15 cellular contexts compared by ENCODE assay signal in genomic region chr4:151175754-151176153, GRCh38.
DNase-seq lines count a peak whose midpoint lies in the region; ATAC-seq and TF ChIP-seq lines count a peak whose summit lies in the region.
"Had no signal": no experiment of that assay in that cellular context is flagged by ENCODE, and none has a peak within 500 bp of the region (broad histone marks: within the 10 kb centered on the region; RNA-seq: fewer than 3 reads in every experiment).

No MANE protein-coding gene starts in this region.

- H3K9me3 ChIP-seq in left ventricle myocardium inferior (replicated peaks): no peaks in the 10 kb centered on the region
- H3K9me3 ChIP-seq in right cardiac atrium (ENCODE audit: control insufficient read depth, low read length): no peaks in the 10 kb centered on the region
- H3K9me3 ChIP-seq in parathyroid adenoma (ENCODE audit: control insufficient read depth, low read length): no peaks in the 10 kb centered on the region
- no peaks in the 10 kb centered on the region for H3K9me3 ChIP-seq in upper lobe of right lung
- H3K9me3 ChIP-seq: Caco-2 had no signal

- H3K4me1 ChIP-seq in left ventricle myocardium inferior: peaks cover 47% of the 10 kb centered on the region
- H3K4me1 ChIP-seq in right cardiac atrium (ENCODE audit: control insufficient read depth, insufficient read depth, low read length): peaks cover 11% of the 10 kb centered on the region
- peaks cover 5% of the 10 kb centered on the region for H3K4me1 ChIP-seq in parathyroid adenoma
- H3K4me1 ChIP-seq in upper lobe of right lung: peaks cover 6% of the 10 kb centered on the region
- H3K4me1 ChIP-seq: Caco-2 had no signal

- no peaks in the 10 kb centered on the region for H3K79me2 ChIP-seq in parathyroid adenoma

- H2AFZ ChIP-seq in parathyroid adenoma: peak overlapping the region; percentile 46

- 93% methylated on average over 5 of the region's 5 CpGs for WGBS in right cardiac atrium

- intact Hi-C loops in left ventricle myocardium inferior (cut with micrococcal nuclease) (no loop called here), right cardiac atrium (cut with DNase I) (loop anchor here in 1 of 4 donors (10.0 kb wide), 1 partner anchor 49 kb away; no protein-coding TSS in a partner anchor), upper lobe of right lung (cut with DNase I) (no loop called here)

- POLR2A ChIA-PET in GM10248 (lab: Yijun Ruan, JAX): no interaction called here

- no peak overlapping the region for H3K4me2 ChIP-seq in parathyroid adenoma (ENCODE audit: low read length)

- peaks cover 43% of the 10 kb centered on the region for H3K36me3 ChIP-seq in left ventricle myocardium inferior
- H3K36me3 ChIP-seq in parathyroid adenoma (ENCODE audit: control insufficient read depth, insufficient read depth, low read length): no peaks in the 10 kb centered on the region
- peaks cover 26% of the 10 kb centered on the region for H3K36me3 ChIP-seq in upper lobe of right lung

- H3K4me3 ChIP-seq in left ventricle myocardium inferior (no peak overlapping the region), right cardiac atrium (ENCODE audit: low read length) (no peak overlapping the region), parathyroid adenoma (ENCODE audit: low read depth, low read length) (no peak overlapping the region), upper lobe of right lung (no peak overlapping the region)

- no peak for TF ChIP-seq CTCF in left ventricle myocardium inferior (IDR thresholded peaks at IDR 0.05; ENCODE audit: borderline replicate concordance)
- no peak for TF ChIP-seq CTCF in parathyroid adenoma (IDR thresholded peaks at IDR 0.05)
- no peak for TF ChIP-seq CTCF in upper lobe of right lung (IDR thresholded peaks at IDR 0.05)
- no peak for TF ChIP-seq CTCF in GM10248 (IDR thresholded peaks at IDR 0.05; ENCODE audit: control extremely low read depth, extremely low read depth, low read depth, missing control alignments)

- CTCF ChIA-PET in GM10248 (lab: Yijun Ruan, JAX): interaction anchor here (1.2 to 1.5 kb wide), 3 partner anchors 10 to 44 kb away, joined by 3 to 5 read pairs (median 3); no protein-coding TSS in a partner anchor

- H3K27ac ChIP-seq in left ventricle myocardium inferior (replicated peaks): peak overlapping the region; percentile 66
- no peak overlapping the region for H3K27ac ChIP-seq in right cardiac atrium (ENCODE audit: low read length)
- H3K27ac ChIP-seq in parathyroid adenoma: no peak overlapping the region
- H3K27ac ChIP-seq in upper lobe of right lung: peak overlapping the region; percentile 65
- H3K27ac ChIP-seq: 22Rv1 had no signal

- DNase-seq in left ventricle myocardium inferior (no peak), right cardiac atrium (no peak), upper lobe of right lung (no peak), NCI-H2081 treated with DMSO at 0.1 percent for 48 hours (lab: John Stamatoyannopoulos, UW) (no peak), GM10248 (ENCODE audit: extremely low spot score) (no peak)
- DNase-seq: Caco-2; CD8-positive, alpha-beta memory T cell; DND-41; GDM1; GOT3; H9 had no signal

- ATAC-seq in right cardiac atrium (no peak), upper lobe of right lung (no peak), HG03521 (IDR thresholded peaks at IDR 0.05; ENCODE audit: unreplicated experiment) (no peak)
- ATAC-seq: HepG2 had no signal

- no peaks in the 10 kb centered on the region for H3K27me3 ChIP-seq in left ventricle myocardium inferior (ENCODE audit: low read depth)
- no peaks in the 10 kb centered on the region for H3K27me3 ChIP-seq in right cardiac atrium (ENCODE audit: control insufficient read depth, insufficient read depth)
- no peaks in the 10 kb centered on the region for H3K27me3 ChIP-seq in parathyroid adenoma (ENCODE audit: control insufficient read depth, insufficient read depth, low read length)
- no peaks in the 10 kb centered on the region for H3K27me3 ChIP-seq in upper lobe of right lung

- H3K9ac ChIP-seq in parathyroid adenoma: no peak overlapping the region

Comparison
In these comparisons a context has a peak if more than half of its experiments do, and no peak if none do; other contexts are left out.
1. H3K27ac ChIP-seq: peak in left ventricle myocardium inferior (single experiment) and upper lobe of right lung (single experiment); none in right cardiac atrium (single experiment) and parathyroid adenoma (single experiment).